9 cellular contexts compared by ENCODE assay signal in genomic region chr19:38975861-38976271, GRCh38. TPM values are rescaled to one million over a fixed set of nuclear protein-coding genes. Genes with fewer than 3 reads are reported as not detected.
A peak's percentile ranks its signal among the peaks of the same experiment; 100 is the strongest.
DNase-seq lines count a peak whose midpoint lies in the region; ATAC-seq and TF ChIP-seq lines count a peak whose summit lies in the region.
"Had no signal": no experiment of that assay in that cellular context is flagged by ENCODE, and none has a peak within 500 bp of the region (broad histone marks: within the 10 kb centered on the region; RNA-seq: fewer than 3 reads in every experiment).

No MANE protein-coding gene starts in this region.

- peak overlapping the region; percentile 91 for H3K23ac ChIP-seq in neuronal stem cell (ENCODE audit: low read depth, low read length, poor library complexity)

- no peak overlapping the region for H4K8ac ChIP-seq in neuronal stem cell (ENCODE audit: low read depth, low read length)

- H3K4me3 ChIP-seq in RWPE2 (ENCODE audit: severe bottlenecking) = peak overlapping the region; percentile 59
- H3K4me3 ChIP-seq in fibroblast of the aortic adventitia (ENCODE audit: low read depth, low read length) = peak overlapping the region; percentile 66
- peak overlapping the region; percentile 1 to 74 for H3K4me3 ChIP-seq in neuronal stem cell (ENCODE audit: low read length in 2 of 2)

- peak; percentile 85 for DNase-seq in Caki2 (ENCODE audit: low read depth)
- DNase-seq in RWPE2 (ENCODE audit: low spot score) = no peak
- DNase-seq in fibroblast of the aortic adventitia (ENCODE audit: low read depth) = peak; percentile 52
- DNase-seq in neuronal stem cell (ENCODE audit: low spot score) = peak; percentile 37
- DNase-seq in NCI-H510A treated with DMSO at 0.1 percent for 48 hours (lab: John Stamatoyannopoulos, UW) = no peak
- no peak for DNase-seq in stimulated activated CD4-positive, alpha-beta T cell treated with anti-CD3 and anti-CD28 coated beads, Interleukin-15, amount 100 ng/mL, for 24 hours

- H2BK12ac ChIP-seq in neuronal stem cell (ENCODE audit: low read length) = no peak overlapping the region

- no peak overlapping the region for H2BK120ac ChIP-seq in neuronal stem cell (ENCODE audit: low read depth, low read length)

- no peaks in the 10 kb centered on the region for H3K36me3 ChIP-seq in RWPE2 (ENCODE audit: low read depth)
- H3K36me3 ChIP-seq in neuronal stem cell (replicated peaks in 1 of 2; ENCODE audit: control insufficient read depth in 2 of 2, insufficient read depth in 2 of 2, low read length in 2 of 2) = no peaks in the 10 kb centered on the region

- no CpG with 5 or more reads among the region's 22 CpGs for WGBS in neuronal stem cell (ENCODE audit: extremely low coverage in 2 of 2, insufficient read length in 2 of 2, insufficient replicate concordance in 1 of 2), 2 donors

- TF ChIP-seq CTCF in RWPE2 (IDR thresholded peaks at IDR 0.05; ENCODE audit: poor library complexity, severe bottlenecking) (no peak), fibroblast of the aortic adventitia (IDR thresholded peaks at IDR 0.05; ENCODE audit: insufficient read depth, low read length) (no peak)

- H3K9me3 ChIP-seq in RWPE2 (ENCODE audit: severe bottlenecking) (peaks cover 4% of the 10 kb centered on the region), neuronal stem cell (replicated peaks in 1 of 2; ENCODE audit: control insufficient read depth in 2 of 2, insufficient read depth in 1 of 2, low read depth in 1 of 2, low read length in 2 of 2) (peaks cover 0 to 2% of the 10 kb centered on the region in 2 donors)

- peak overlapping the region; percentile 93 for H3K18ac ChIP-seq in neuronal stem cell (ENCODE audit: low read length)

- peak overlapping the region; percentile 37 for H2AK5ac ChIP-seq in neuronal stem cell (ENCODE audit: low read depth, low read length)

- H3K27me3 ChIP-seq in RWPE2 (ENCODE audit: insufficient read depth, poor library complexity, severe bottlenecking) = no peaks in the 10 kb centered on the region
- H3K27me3 ChIP-seq in neuronal stem cell (ENCODE audit: control insufficient read depth in 3 of 3, insufficient read depth in 3 of 3, low read depth in 1 of 3, low read length in 3 of 3) = peaks cover 0 to 30% (median 0%) of the 10 kb centered on the region in 3 experiments

- H2BK5ac ChIP-seq in neuronal stem cell (ENCODE audit: low read length) = peak overlapping the region; percentile 75

- H3K79me1 ChIP-seq in neuronal stem cell (ENCODE audit: low read depth, low read length) = no peaks in the 10 kb centered on the region

- no peak overlapping the region for H3K4ac ChIP-seq in neuronal stem cell (ENCODE audit: low read length)

- peak overlapping the region; percentile 44 for H3K27ac ChIP-seq in RWPE2 (ENCODE audit: poor library complexity, severe bottlenecking)
- H3K27ac ChIP-seq in neuronal stem cell (replicated peaks; ENCODE audit: low read length) = peak overlapping the region; percentile 59

- no peak overlapping the region for H2BK15ac ChIP-seq in neuronal stem cell (ENCODE audit: low read length)

- H3K4me1 ChIP-seq in RWPE2 (ENCODE audit: insufficient read depth, poor library complexity, severe bottlenecking) (peaks cover 3% of the 10 kb centered on the region), neuronal stem cell (ENCODE audit: control insufficient read depth in 2 of 2, insufficient read depth in 1 of 2, low read depth in 1 of 2, low read length in 2 of 2) (peaks cover 0 to 6% of the 10 kb centered on the region in 2 donors)

- H4K91ac ChIP-seq in neuronal stem cell (ENCODE audit: low read depth, low read length, poor library complexity) = no peak overlapping the region

- in situ Hi-C loops in Caki2 (cut with HindIII; ENCODE audit: low pct_unique_long_range_greater_than_20kb, low sequenced_read_pairs) = no loop called here

- no peak overlapping the region for H3K9ac ChIP-seq in neuronal stem cell (ENCODE audit: low read depth, low read length, poor library complexity)

- peak overlapping the region; percentile 47 for H3K14ac ChIP-seq in neuronal stem cell (ENCODE audit: low read length)

- H2AFZ ChIP-seq in neuronal stem cell (ENCODE audit: low read length) = peak overlapping the region; percentile 76

- peak overlapping the region; percentile 73 for H3K4me2 ChIP-seq in neuronal stem cell (ENCODE audit: insufficient read depth, low read length, poor library complexity, severe bottlenecking)

- ATAC-seq in RWPE2 (ENCODE audit: low read depth) (peak; percentile 5; the same call in 1 of the 3 replicates), GM18517 (IDR thresholded peaks at IDR 0.05; ENCODE audit: unreplicated experiment) (no peak), HG03039 (IDR thresholded peaks at IDR 0.05; ENCODE audit: unreplicated experiment) (no peak)

RNA-seq across cellular contexts. Expression of gene FBXO17, which starts 0.3 kb away (rescaled TPM):
- 129 and 142 TPM in 2 replicates for total RNA-seq in Caki2 (2014; rRNA removed; shearing (Covaris generic); ENCODE audit: low replicate concordance)
- 22.9 and 56.3 TPM in 2 replicates for total RNA-seq in fibroblast of the aortic adventitia (ENCODE audit: low replicate concordance)
- 23.3 TPM for polyA plus RNA-seq in neuronal stem cell (2013, experiment 1 of 2)
- 24.3 TPM for polyA plus RNA-seq in neuronal stem cell (2013, experiment 2 of 2)

RNA-seq across cellular contexts. Expression of gene MRPS12, which starts 45.1 kb away (rescaled TPM):
- total RNA-seq in Caki2 (2014; rRNA removed; shearing (Covaris generic); ENCODE audit: low replicate concordance) = 184 and 200 TPM in 2 replicates
- total RNA-seq in fibroblast of the aortic adventitia (ENCODE audit: low replicate concordance) = 11.6 and 20.2 TPM in 2 replicates
- polyA plus RNA-seq in neuronal stem cell (2013, experiment 1 of 2) = 29.7 TPM
- polyA plus RNA-seq in neuronal stem cell (2013, experiment 2 of 2) = 30.0 TPM

RNA-seq across cellular contexts. Expression of gene SARS2, which starts 45.3 kb away (rescaled TPM):
- 46.3 and 77.4 TPM in 2 replicates for total RNA-seq in Caki2 (2014; rRNA removed; shearing (Covaris generic); ENCODE audit: low replicate concordance)
- 15.0 and 15.5 TPM in 2 replicates for total RNA-seq in fibroblast of the aortic adventitia (ENCODE audit: low replicate concordance)
- 35.8 TPM for polyA plus RNA-seq in neuronal stem cell (2013, experiment 1 of 2)
- 34.7 TPM for polyA plus RNA-seq in neuronal stem cell (2013, experiment 2 of 2)

RNA-seq across cellular contexts. Expression of gene FBXO27, which starts 56.5 kb away (rescaled TPM):
- 28.1 and 50.7 TPM in 2 replicates for total RNA-seq in Caki2 (2014; rRNA removed; shearing (Covaris generic); ENCODE audit: low replicate concordance)
- 7.2 and 17.8 TPM in 2 replicates for total RNA-seq in fibroblast of the aortic adventitia (ENCODE audit: low replicate concordance)
- 8.9 TPM for polyA plus RNA-seq in neuronal stem cell (2013, experiment 1 of 2)
- polyA plus RNA-seq in neuronal stem cell (2013, experiment 2 of 2) = 8.1 TPM
- total RNA-seq: mononuclear cell had no signal

Comparison
In these comparisons a context has a peak if more than half of its experiments do, and no peak if none do; other contexts are left out.
1. DNase-seq: peak in Caki2 (single experiment), fibroblast of the aortic adventitia (single experiment) and neuronal stem cell (single experiment); none in RWPE2 (single experiment), NCI-H510A treated with DMSO at 0.1 percent for 48 hours (single experiment) and stimulated activated CD4-positive, alpha-beta T cell treated with anti-CD3 and anti-CD28 coated beads, Interleukin-15, amount 100 ng/mL, for 24 hours (single experiment).
2. Peak in every context shown above with its lines, with median percentiles within 50 percentile points of each other: H3K4me3 ChIP-seq.